1 cellular context compared by ENCODE assay signal in genomic region chr10:5243521-5243987, GRCh38.
TF ChIP-seq lines count a peak whose summit lies in the region.

No MANE protein-coding gene starts in this region.

TF ChIP-seq in HepG2, 621 proteins besides CTCF, POLR2A, EP300 and RAD21 (continued from another document and continues in another):
- TF ChIP-seq TIGD3 (CRISPR knock-in tag; IDR thresholded peaks at IDR 0.05; ENCODE audit: borderline replicate concordance) (no peak), HIVEP1 (CRISPR knock-in tag; IDR thresholded peaks at IDR 0.05) (no peak), ZBTB46 (CRISPR knock-in tag; IDR thresholded peaks at IDR 0.05; ENCODE audit: borderline replicate concordance) (no peak), LRRFIP1 (CRISPR knock-in tag; conservative IDR thresholded peaks at IDR 0.05) (no peak), SMAD3 (CRISPR knock-in tag; IDR thresholded peaks at IDR 0.05) (no peak), ZNF816 (CRISPR knock-in tag; IDR thresholded peaks at IDR 0.05; ENCODE audit: borderline replicate concordance) (no peak), AHR (CRISPR knock-in tag; IDR thresholded peaks at IDR 0.05) (no peak), AKNA (CRISPR knock-in tag; IDR thresholded peaks at IDR 0.05; ENCODE audit: borderline replicate concordance) (no peak), ZFP41 (CRISPR knock-in tag; IDR thresholded peaks at IDR 0.05; ENCODE audit: borderline replicate concordance) (no peak), SIN3A (IDR thresholded peaks at IDR 0.05; ENCODE audit: borderline replicate concordance, low read depth, low read length) (no peak), TOE1 (CRISPR knock-in tag; IDR thresholded peaks at IDR 0.05) (no peak), ZNF782 (CRISPR knock-in tag; IDR thresholded peaks at IDR 0.05; ENCODE audit: borderline replicate concordance) (no peak), ZNF256 (CRISPR knock-in tag; conservative IDR thresholded peaks at IDR 0.05) (no peak), ZNF768 (CRISPR knock-in tag; IDR thresholded peaks at IDR 0.05) (no peak), KMT2A (CRISPR knock-in tag; IDR thresholded peaks at IDR 0.05) (no peak), TRAFD1 (CRISPR knock-in tag; IDR thresholded peaks at IDR 0.05; ENCODE audit: borderline replicate concordance) (no peak), ZNF180 (CRISPR knock-in tag; IDR thresholded peaks at IDR 0.05; ENCODE audit: borderline replicate concordance, low read depth) (no peak), ISL2 (CRISPR knock-in tag; IDR thresholded peaks at IDR 0.05) (peak; percentile 97), YEATS4 (CRISPR knock-in tag; IDR thresholded peaks at IDR 0.05; ENCODE audit: borderline replicate concordance) (0 out of 2 replicates have a peak, but pooled peaks have one; percentile 24), CBX5 (CRISPR knock-in tag; IDR thresholded peaks at IDR 0.05; ENCODE audit: borderline replicate concordance) (no peak), NFRKB (IDR thresholded peaks at IDR 0.05) (no peak), POGK (CRISPR knock-in tag; conservative IDR thresholded peaks at IDR 0.05) (peak; percentile 44; the same call in 1 of the 2 replicates), FOXK2 (IDR thresholded peaks at IDR 0.05) (no peak), SMARCC2 (IDR thresholded peaks at IDR 0.05) (0 out of 2 replicates have a peak, but pooled peaks have one; percentile 53), ZNF329 (CRISPR knock-in tag; IDR thresholded peaks at IDR 0.05; ENCODE audit: low read depth) (no peak), ZFP62 (CRISPR knock-in tag; IDR thresholded peaks at IDR 0.05) (no peak), RBAK (CRISPR knock-in tag; IDR thresholded peaks at IDR 0.05) (no peak; the same call in 1 of the 2 replicates), ZNF367 (CRISPR knock-in tag; IDR thresholded peaks at IDR 0.05; ENCODE audit: borderline replicate concordance) (no peak), SOX5 (CRISPR knock-in tag; IDR thresholded peaks at IDR 0.05; ENCODE audit: borderline replicate concordance) (peak; percentile 92), IKZF1 (IDR thresholded peaks at IDR 0.05) (no peak), ZHX2 (IDR thresholded peaks at IDR 0.05; ENCODE audit: low read depth) (no peak), ZHX2 (CRISPR knock-in tag; IDR thresholded peaks at IDR 0.05; ENCODE audit: borderline replicate concordance) (no peak), MXI1 (IDR thresholded peaks at IDR 0.05; ENCODE audit: borderline replicate concordance, low read depth, low read length) (peak; percentile 17; the same call in 1 of the 3 replicates)
